ENCODE assay signal across 12 cellular contexts in the genomic region with DNA sequence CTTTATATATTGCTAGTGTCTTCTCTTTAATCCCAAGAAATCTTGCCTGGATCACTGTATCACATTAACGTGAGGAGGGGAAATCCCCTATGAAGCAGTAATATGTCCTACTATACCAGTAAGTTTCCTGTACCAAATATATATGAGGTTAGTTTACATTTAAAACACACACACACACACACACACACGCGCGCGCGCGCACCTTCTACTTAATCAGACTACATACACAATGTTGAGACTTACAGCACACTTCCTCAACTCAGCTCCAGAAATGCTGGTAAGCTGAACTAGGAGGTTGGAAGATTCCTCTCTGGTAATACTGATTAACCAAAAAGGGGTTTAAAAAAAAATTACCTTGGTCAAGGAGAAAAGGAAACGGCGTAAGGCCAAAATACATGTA. TPM values are rescaled to one million over a fixed set of nuclear protein-coding genes. Genes with fewer than 3 reads are reported as not detected.
DNase-seq lines count a peak whose midpoint lies in the region; ATAC-seq and TF ChIP-seq lines count a peak whose summit lies in the region.
"Had no signal": no experiment of that assay in that cellular context is flagged by ENCODE, and none has a peak within 500 bp of the region (broad histone marks: within the 10 kb centered on the region; RNA-seq: fewer than 3 reads in every experiment).

No MANE protein-coding gene starts in this region.

- TF ChIP-seq CTCF in ascending aorta (IDR thresholded peaks at IDR 0.05): no peak

- H3K36me3 ChIP-seq in ascending aorta: no peaks in the 10 kb centered on the region
- H3K36me3 ChIP-seq: suprapubic skin had no signal

- no peak overlapping the region for H3K4me3 ChIP-seq in ascending aorta
- H3K4me3 ChIP-seq: smooth muscle cell, suprapubic skin had no signal

- CTCF ChIA-PET in T-cell (lab: Charles Lee): interaction anchor here in 1 of 2 donors (0.6 to 0.7 kb wide), 2 partner anchors 20 to 116 kb away, joined by 3 to 5 read pairs; no protein-coding TSS in a partner anchor

- no peaks in the 10 kb centered on the region for H3K9me3 ChIP-seq in ascending aorta
- H3K9me3 ChIP-seq: suprapubic skin had no signal

- H3K36me3 Mint-ChIP-seq in T-cell: peaks cover 4% of the 10 kb centered on the region
- H3K36me3 Mint-ChIP-seq in activated naive CD8-positive, alpha-beta T cell: peaks cover 2% of the 10 kb centered on the region
- peaks cover 16% of the 10 kb centered on the region for H3K36me3 Mint-ChIP-seq in stimulated activated effector memory CD8-positive, alpha-beta T cell treated with anti-CD3 and anti-CD28 coated beads, Interleukin-12 subunit alpha, Interleukin-12 subunit beta, amount 100 ng/mL, for 72 hours

- H3K4me1 ChIP-seq in ascending aorta: peaks cover 4 to 12% of the 10 kb centered on the region in 2 donors

- H3K27me3 Mint-ChIP-seq in T-cell: no peaks in the 10 kb centered on the region
- no peaks in the 10 kb centered on the region for H3K27me3 Mint-ChIP-seq in activated naive CD8-positive, alpha-beta T cell

- peak overlapping the region in 1 of 3 donors; percentile 32 for H3K4me3 Mint-ChIP-seq in T-cell
- peak overlapping the region; percentile 27 for H3K4me3 Mint-ChIP-seq in activated naive CD8-positive, alpha-beta T cell
- H3K4me3 Mint-ChIP-seq in stimulated activated effector memory CD8-positive, alpha-beta T cell treated with anti-CD3 and anti-CD28 coated beads, Interleukin-12 subunit alpha, Interleukin-12 subunit beta, amount 100 ng/mL, for 72 hours: no peak overlapping the region

- H3K27ac Mint-ChIP-seq in T-cell: peak overlapping the region; percentile 23 to 44
- peak overlapping the region; percentile 62 for H3K27ac Mint-ChIP-seq in activated naive CD8-positive, alpha-beta T cell
- peak overlapping the region; percentile 27 for H3K27ac Mint-ChIP-seq in stimulated activated effector memory CD8-positive, alpha-beta T cell treated with anti-CD3 and anti-CD28 coated beads, Interleukin-12 subunit alpha, Interleukin-12 subunit beta, amount 100 ng/mL, for 72 hours

- POLR2A ChIA-PET in T-cell (lab: Charles Lee): interaction anchor here in 1 of 2 donors (0.5 to 1.7 kb wide), 2 partner anchors 116 to 806 kb away, joined by 3 to 4 read pairs; a partner anchor contains a TSS

- peak; percentile 22 for DNase-seq in stimulated activated CD4-positive, alpha-beta T cell treated with anti-CD3 and anti-CD28 coated beads, Interleukin-15, amount 100 ng/mL, for 24 hours
- no peak for DNase-seq in stimulated activated CD4-positive, alpha-beta T cell treated with anti-CD3 and anti-CD28 coated beads, Interleukin-4, amount 100 ng/mL, for 4 hours
- DNase-seq in T-cell (peak in 24 of 34 experiments; percentile 14 to 54 (median 36)), inferior parietal cortex (ENCODE audit: extremely low spot score) (no peak), ascending aorta (ENCODE audit: low spot score in 2 of 2) (no peak), middle frontal gyrus (ENCODE audit: extremely low spot score, low spot score) (no peak)
- DNase-seq in stimulated activated effector memory CD8-positive, alpha-beta T cell treated with anti-CD3 and anti-CD28 coated beads, Interleukin-12 subunit alpha, Interleukin-12 subunit beta, amount 100 ng/mL, for 72 hours (ENCODE audit: low spot score in 2 of 2): no peak
- DNase-seq: NCI-H1694 treated with DMSO at 0.1 percent for 48 hours had no signal

- no peaks in the 10 kb centered on the region for H3K27me3 ChIP-seq in ascending aorta
- H3K27me3 ChIP-seq: suprapubic skin had no signal

- ATAC-seq in T-cell (replicated peaks in 1 of 4): peak in 1 of 4 experiments; percentile 14
- ATAC-seq in stimulated activated effector memory CD8-positive, alpha-beta T cell treated with anti-CD3 and anti-CD28 coated beads, Interleukin-12 subunit alpha, Interleukin-12 subunit beta, amount 100 ng/mL, for 72 hours: no peak

- peaks cover 66 to 76% (median 74%) of the 10 kb centered on the region in 3 donors for H3K4me1 Mint-ChIP-seq in T-cell
- peaks cover 73% of the 10 kb centered on the region for H3K4me1 Mint-ChIP-seq in activated naive CD8-positive, alpha-beta T cell (ENCODE audit: low read depth)
- H3K4me1 Mint-ChIP-seq in stimulated activated effector memory CD8-positive, alpha-beta T cell treated with anti-CD3 and anti-CD28 coated beads, Interleukin-12 subunit alpha, Interleukin-12 subunit beta, amount 100 ng/mL, for 72 hours: peaks cover 40% of the 10 kb centered on the region

- no peak overlapping the region for H3K27ac ChIP-seq in ascending aorta
- H3K27ac ChIP-seq: parathyroid adenoma, suprapubic skin had no signal

- no peaks in the 10 kb centered on the region for H3K9me3 Mint-ChIP-seq in T-cell
- no peaks in the 10 kb centered on the region for H3K9me3 Mint-ChIP-seq in activated naive CD8-positive, alpha-beta T cell (ENCODE audit: low read depth)
- no peaks in the 10 kb centered on the region for H3K9me3 Mint-ChIP-seq in stimulated activated effector memory CD8-positive, alpha-beta T cell treated with anti-CD3 and anti-CD28 coated beads, Interleukin-12 subunit alpha, Interleukin-12 subunit beta, amount 100 ng/mL, for 72 hours

- intact Hi-C loops in ascending aorta (cut with DNase I): no loop called here

RNA-seq across cellular contexts. Expression of a gene that starts 49.3 kb away (rescaled TPM):
- total RNA-seq in T-cell: 100 to 1,000 TPM; 118 to 193 (median 132) TPM
- total RNA-seq in ascending aorta: 59.3 TPM

Comparison
In these comparisons a context has a peak if more than half of its experiments do, and no peak if none do; other contexts are left out.
1. DNase-seq: peak in stimulated activated CD4-positive, alpha-beta T cell treated with anti-CD3 and anti-CD28 coated beads, Interleukin-15, amount 100 ng/mL, for 24 hours (single experiment) and T-cell (24 of 34); none in stimulated activated CD4-positive, alpha-beta T cell treated with anti-CD3 and anti-CD28 coated beads, Interleukin-4, amount 100 ng/mL, for 4 hours (0 of 2), stimulated activated effector memory CD8-positive, alpha-beta T cell treated with anti-CD3 and anti-CD28 coated beads, Interleukin-12 subunit alpha, Interleukin-12 subunit beta, amount 100 ng/mL, for 72 hours (0 of 2), inferior parietal cortex (single experiment), ascending aorta (0 of 2) and middle frontal gyrus (single experiment).
2. Peak in every context shown above with its lines, with median percentiles within 50 percentile points of each other: H3K27ac Mint-ChIP-seq.